ENCODE assay signal across 3 cellular contexts in the genomic region with DNA sequence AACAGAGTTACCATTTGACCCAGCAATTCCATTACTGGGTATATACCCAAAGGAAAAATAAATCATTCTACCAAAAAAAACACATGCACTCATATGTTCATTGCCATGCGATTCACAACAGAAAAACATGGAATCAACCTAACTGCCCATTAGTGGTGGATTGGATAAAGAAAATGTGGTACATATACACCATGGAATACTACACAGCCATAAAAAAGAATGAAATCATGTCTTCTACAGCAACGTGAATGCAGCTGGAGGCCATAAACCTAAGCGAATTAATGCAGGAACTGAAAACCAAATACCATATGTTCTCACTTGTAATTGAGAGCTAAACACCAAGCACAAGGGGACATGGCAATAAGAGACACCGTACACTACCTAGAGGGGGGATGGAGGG.
TF ChIP-seq lines count a peak whose summit lies in the region.

No MANE protein-coding gene starts in this region.

TF ChIP-seq in A549, 52 proteins besides CTCF, POLR2A, EP300 and RAD21 (continued from another document):
- TF ChIP-seq KDM1A (IDR thresholded peaks at IDR 0.05; ENCODE audit: low read depth) (peak; percentile 70; the same call in 1 of the 2 replicates), JUN (IDR thresholded peaks at IDR 0.05) (no peak), SMC3 (IDR thresholded peaks at IDR 0.05) (no peak), JUNB (IDR thresholded peaks at IDR 0.05) (no peak), PHF8 (IDR thresholded peaks at IDR 0.05; ENCODE audit: borderline replicate concordance, low read depth) (no peak), TFCP2L1 (CRISPR knock-in tag; IDR thresholded peaks at IDR 0.05) (no peak), E2F6 (IDR thresholded peaks at IDR 0.05; ENCODE audit: borderline replicate concordance, low read depth) (no peak), RCOR1 (IDR thresholded peaks at IDR 0.05; ENCODE audit: low read depth, low read length) (no peak), FOSB (CRISPR knock-in tag; IDR thresholded peaks at IDR 0.05) (no peak), HOXA7 (CRISPR knock-in tag; IDR thresholded peaks at IDR 0.05) (no peak), GATA3 (IDR thresholded peaks at IDR 0.05; ENCODE audit: borderline replicate concordance) (no peak)
TF ChIP-seq in A549: peak in this region for 2.

TF ChIP-seq in HEK293, 187 proteins besides CTCF, POLR2A, EP300 and RAD21 (continued from another document):
- TF ChIP-seq ZNF146 (tag by site-specific recombination; IDR thresholded peaks at IDR 0.05): peak; percentile 96

TF ChIP-seq in K562, 482 proteins besides CTCF, POLR2A, EP300 and RAD21 (continued from another document):
- peak; percentile 32 for TF ChIP-seq ZNF146 (CRISPR knock-in tag; IDR thresholded peaks at IDR 0.05; ENCODE audit: unreplicated experiment)
